1 cellular context compared by ENCODE assay signal in the genomic region with DNA sequence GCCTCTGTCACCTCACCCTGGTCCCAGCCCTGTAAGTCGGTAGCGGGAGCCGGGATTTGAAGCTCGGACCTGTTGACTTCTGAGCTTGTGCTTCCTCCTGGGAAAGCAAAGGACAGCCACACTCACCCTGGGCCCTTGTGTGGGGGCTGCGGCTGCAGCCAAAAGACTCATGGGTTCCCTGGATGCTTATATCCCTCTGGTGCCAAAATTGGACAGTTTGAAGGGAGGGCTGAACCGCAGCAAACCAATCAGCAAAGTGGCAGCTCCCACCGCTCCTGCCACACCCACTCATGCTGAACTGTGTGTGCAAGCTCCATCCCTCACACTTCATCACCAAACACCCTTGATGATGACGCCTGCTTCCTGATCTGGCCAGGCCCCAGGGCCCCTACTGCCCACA.
TF ChIP-seq lines count a peak whose summit lies in the region.

No MANE protein-coding gene starts in this region.

TF ChIP-seq in SK-N-SH treated with all-trans-retinoic acid at 6 μM for 48 hours, 23 proteins besides CTCF, POLR2A, EP300 and RAD21 (continued from another document):
- TF ChIP-seq, protein P1, sequence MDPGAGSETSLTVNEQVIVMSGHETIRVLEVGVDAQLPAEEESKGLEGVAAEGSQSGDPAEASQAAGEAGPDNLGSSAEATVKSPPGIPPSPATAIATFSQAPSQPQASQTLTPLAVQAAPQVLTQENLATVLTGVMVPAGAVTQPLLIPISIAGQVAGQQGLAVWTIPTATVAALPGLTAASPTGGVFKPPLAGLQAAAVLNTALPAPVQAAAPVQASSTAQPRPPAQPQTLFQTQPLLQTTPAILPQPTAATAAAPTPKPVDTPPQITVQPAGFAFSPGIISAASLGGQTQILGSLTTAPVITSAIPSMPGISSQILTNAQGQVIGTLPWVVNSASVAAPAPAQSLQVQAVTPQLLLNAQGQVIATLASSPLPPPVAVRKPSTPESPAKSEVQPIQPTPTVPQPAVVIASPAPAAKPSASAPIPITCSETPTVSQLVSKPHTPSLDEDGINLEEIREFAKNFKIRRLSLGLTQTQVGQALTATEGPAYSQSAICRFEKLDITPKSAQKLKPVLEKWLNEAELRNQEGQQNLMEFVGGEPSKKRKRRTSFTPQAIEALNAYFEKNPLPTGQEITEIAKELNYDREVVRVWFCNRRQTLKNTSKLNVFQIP (CRISPR knock-in tag; IDR thresholded peaks at IDR 0.05; ENCODE audit: borderline replicate concordance, low read depth): no peak
- TF ChIP-seq ZNF8 (CRISPR knock-in tag; IDR thresholded peaks at IDR 0.05): no peak
- TF ChIP-seq TOX (CRISPR knock-in tag; IDR thresholded peaks at IDR 0.05; ENCODE audit: borderline replicate concordance): no peak
- TF ChIP-seq ARNTL (CRISPR knock-in tag; IDR thresholded peaks at IDR 0.05; ENCODE audit: borderline replicate concordance, low read depth): no peak
- TF ChIP-seq, protein P2, sequence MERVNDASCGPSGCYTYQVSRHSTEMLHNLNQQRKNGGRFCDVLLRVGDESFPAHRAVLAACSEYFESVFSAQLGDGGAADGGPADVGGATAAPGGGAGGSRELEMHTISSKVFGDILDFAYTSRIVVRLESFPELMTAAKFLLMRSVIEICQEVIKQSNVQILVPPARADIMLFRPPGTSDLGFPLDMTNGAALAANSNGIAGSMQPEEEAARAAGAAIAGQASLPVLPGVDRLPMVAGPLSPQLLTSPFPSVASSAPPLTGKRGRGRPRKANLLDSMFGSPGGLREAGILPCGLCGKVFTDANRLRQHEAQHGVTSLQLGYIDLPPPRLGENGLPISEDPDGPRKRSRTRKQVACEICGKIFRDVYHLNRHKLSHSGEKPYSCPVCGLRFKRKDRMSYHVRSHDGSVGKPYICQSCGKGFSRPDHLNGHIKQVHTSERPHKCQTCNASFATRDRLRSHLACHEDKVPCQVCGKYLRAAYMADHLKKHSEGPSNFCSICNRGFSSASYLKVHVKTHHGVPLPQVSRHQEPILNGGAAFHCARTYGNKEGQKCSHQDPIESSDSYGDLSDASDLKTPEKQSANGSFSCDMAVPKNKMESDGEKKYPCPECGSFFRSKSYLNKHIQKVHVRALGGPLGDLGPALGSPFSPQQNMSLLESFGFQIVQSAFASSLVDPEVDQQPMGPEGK (CRISPR knock-in tag; IDR thresholded peaks at IDR 0.05; ENCODE audit: borderline replicate concordance): no peak
- TF ChIP-seq ESRRG (CRISPR knock-in tag; IDR thresholded peaks at IDR 0.05): no peak
- TF ChIP-seq ZC3H10 (CRISPR knock-in tag; IDR thresholded peaks at IDR 0.05): no peak
